In the genomic region with DNA sequence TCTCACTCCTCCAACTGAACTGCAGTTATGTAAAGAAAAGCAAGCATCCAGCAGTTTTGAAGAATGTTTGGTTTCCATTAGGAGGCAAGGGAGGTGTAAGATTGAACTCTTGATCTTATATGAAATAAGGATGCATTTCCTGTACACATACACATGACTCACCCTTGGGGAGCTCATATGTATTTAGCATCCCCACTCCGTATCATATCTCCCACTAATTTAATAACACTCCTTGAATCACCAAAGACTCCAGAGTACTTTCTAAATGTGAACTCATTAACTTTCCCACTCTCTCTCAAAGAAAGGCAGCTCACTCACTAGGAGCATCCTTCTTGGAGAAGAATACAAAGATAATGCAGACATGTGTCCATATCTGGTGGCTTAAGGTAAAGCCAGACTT, we compare ENCODE assay signal across 1 cellular context.
TF ChIP-seq lines count a peak whose summit lies in the region.

No MANE protein-coding gene starts in this region.

TF ChIP-seq in GM12878, 131 proteins besides CTCF, POLR2A, EP300 and RAD21 (continued from another document):
- no peak for TF ChIP-seq ZBTB33 (IDR thresholded peaks at IDR 0.05)
- no peak for TF ChIP-seq PKNOX1 (IDR thresholded peaks at IDR 0.05)
- no peak for TF ChIP-seq IKZF1 (conservative IDR thresholded peaks at IDR 0.05)
- TF ChIP-seq GABPA (IDR thresholded peaks at IDR 0.05; ENCODE audit: low read depth): no peak
- no peak for TF ChIP-seq POLR2AphosphoS5 (IDR thresholded peaks at IDR 0.05; ENCODE audit: low read length)
- TF ChIP-seq REST (IDR thresholded peaks at IDR 0.05; ENCODE audit: low read depth, low read length): no peak
- no peak for TF ChIP-seq CREM (IDR thresholded peaks at IDR 0.05; ENCODE audit: low read depth)
- TF ChIP-seq NFIC (IDR thresholded peaks at IDR 0.05; ENCODE audit: low read depth, low read length): no peak
- TF ChIP-seq NR2C2 (IDR thresholded peaks at IDR 0.05; ENCODE audit: borderline replicate concordance, control insufficient read depth, insufficient read length, low read depth): no peak
- TF ChIP-seq IRF4 (IDR thresholded peaks at IDR 0.05; ENCODE audit: low read depth, low read length): no peak
- no peak for TF ChIP-seq HDGF (IDR thresholded peaks at IDR 0.05)
- no peak for TF ChIP-seq MEF2B (IDR thresholded peaks at IDR 0.05; ENCODE audit: partially characterized antibody, poor library complexity, severe bottlenecking)
- TF ChIP-seq RUNX3 (IDR thresholded peaks at IDR 0.05; ENCODE audit: low read length): no peak
